ENCODE assay signal across 22 cellular contexts in the genomic region with DNA sequence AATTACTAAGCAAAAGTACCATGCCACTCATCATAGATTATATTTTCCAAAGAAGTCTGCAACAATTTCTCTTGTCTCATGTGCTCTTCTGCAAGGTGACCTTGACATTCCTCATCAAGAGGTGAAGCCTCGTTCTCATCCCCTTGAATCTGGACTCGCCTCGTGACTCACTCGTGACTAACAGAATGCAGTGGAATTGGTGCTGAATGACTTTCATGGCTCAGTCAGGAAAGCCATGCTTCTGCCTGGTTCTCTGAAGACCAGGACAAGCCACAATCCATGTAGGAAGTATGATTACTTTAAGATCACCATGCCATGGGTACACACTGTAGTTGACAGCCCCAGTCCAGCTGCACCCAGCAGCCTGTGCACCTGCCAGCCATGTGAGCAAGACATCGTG.
DNase-seq lines count a peak whose midpoint lies in the region; ATAC-seq and TF ChIP-seq lines count a peak whose summit lies in the region.
"Had no signal": no experiment of that assay in that cellular context is flagged by ENCODE, and none has a peak within 500 bp of the region (broad histone marks: within the 10 kb centered on the region; RNA-seq: fewer than 3 reads in every experiment).

No MANE protein-coding gene starts in this region.

- peaks cover 7% of the 10 kb centered on the region for H3K4me1 Mint-ChIP-seq in CD14-positive monocyte

- H3K4me1 ChIP-seq in adrenal gland (replicated peaks in 1 of 2) = peaks cover 10 to 17% of the 10 kb centered on the region in 2 donors
- H3K4me1 ChIP-seq: A549 had no signal

- ATAC-seq in HG02981 (IDR thresholded peaks at IDR 0.05; ENCODE audit: unreplicated experiment) (no peak), HG02938 (IDR thresholded peaks at IDR 0.05; ENCODE audit: unreplicated experiment) (no peak)
- ATAC-seq: A549; activated CD4-positive, alpha-beta T cell treated with anti-CD3 and anti-CD28 coated beads for 36 hours; activated T-cell treated with anti-CD3 and anti-CD28 coated beads, Interleukin-2, amount 50 U/mL, for 72 hours; naive thymus-derived CD4-positive, alpha-beta T cell had no signal

- peaks cover 0 to 2% (median 0%) of the 10 kb centered on the region in 7 donors for H3K9me3 Mint-ChIP-seq in CD14-positive monocyte
- H3K9me3 Mint-ChIP-seq: activated naive CD4-positive, alpha-beta T cell treated with anti-CD3 and anti-CD28 coated beads for 36 hours; activated T-cell treated with anti-CD3 and anti-CD28 coated beads, Interleukin-2, amount 50 U/mL, for 72 hours; naive thymus-derived CD4-positive, alpha-beta T cell had no signal

- TF ChIP-seq CTCF in HFF-Myc (IDR thresholded peaks at IDR 0.05; ENCODE audit: low read depth, low read length, missing control alignments) = no peak
- no peak for TF ChIP-seq CTCF in adrenal gland (IDR thresholded peaks at IDR 0.05)
- TF ChIP-seq CTCF in CD14-positive monocyte (IDR thresholded peaks at IDR 0.05) = no peak

- H3K36me3 Mint-ChIP-seq in CD14-positive monocyte = no peaks in the 10 kb centered on the region
- H3K36me3 Mint-ChIP-seq: naive thymus-derived CD4-positive, alpha-beta T cell had no signal

- WGBS in adrenal gland, 4 donors = 51 to 63% (median 61%) methylated on average over 5 of the region's 5 CpGs

- H3K4me3 Mint-ChIP-seq in CD14-positive monocyte = no peak overlapping the region
- H3K4me3 Mint-ChIP-seq: activated CD4-positive, alpha-beta T cell treated with anti-CD3 and anti-CD28 coated beads for 36 hours; activated naive CD4-positive, alpha-beta T cell treated with anti-CD3 and anti-CD28 coated beads for 36 hours; activated T-cell treated with anti-CD3 and anti-CD28 coated beads, Interleukin-2, amount 50 U/mL, for 72 hours; HFFc6; naive thymus-derived CD4-positive, alpha-beta T cell had no signal

- H3K27me3 ChIP-seq in adrenal gland = no peaks in the 10 kb centered on the region
- H3K27me3 ChIP-seq: BLaER1 treated with 17β-estradiol and CSF1 and Interleukin-3, amounts not matched to agents 10 nM and 100 nM had no signal

- DNase-seq in A172 (ENCODE audit: low spot score) (peak; percentile 68), HFF-Myc (ENCODE audit: extremely low read depth, low read depth) (peak; percentile 26), adrenal gland (peak; percentile 50 to 86 (median 83)), islet precursor cell (peak; percentile 66), CD14-positive monocyte (ENCODE audit: low spot score) (no peak)
- no peak for DNase-seq in activated T-cell treated with anti-CD3 and anti-CD28 coated beads, Interleukin-2, amount 50 U/mL, for 1 hour
- DNase-seq: activated CD4-positive, alpha-beta T cell treated with anti-CD3 and anti-CD28 coated beads for 36 hours; activated naive CD4-positive, alpha-beta T cell treated with anti-CD3 and anti-CD28 coated beads for 36 hours; activated T-cell treated with anti-CD3 and anti-CD28 coated beads, Interleukin-2, amount 50 U/mL, for 72 hours; caudate nucleus; dermis blood vessel endothelial cell; HFFc6; naive thymus-derived CD4-positive, alpha-beta T cell; NCI-H1436; NCI-H2107; NCI-H510A; nucleus accumbens; small intestine had no signal

- H3K27me3 Mint-ChIP-seq in CD14-positive monocyte (ENCODE audit: low read depth in 3 of 3) = peaks cover 10 to 13% (median 13%) of the 10 kb centered on the region in 3 donors

- no peaks in the 10 kb centered on the region for H3K9me3 ChIP-seq in adrenal gland (replicated peaks in 1 of 3)
- H3K9me3 ChIP-seq: A549; BLaER1 treated with 17β-estradiol and CSF1 and Interleukin-3, amounts not matched to agents 10 nM and 100 nM had no signal

- no peak overlapping the region for H3K27ac Mint-ChIP-seq in CD14-positive monocyte
- H3K27ac Mint-ChIP-seq: activated CD4-positive, alpha-beta T cell treated with anti-CD3 and anti-CD28 coated beads for 36 hours; activated naive CD4-positive, alpha-beta T cell treated with anti-CD3 and anti-CD28 coated beads for 36 hours; activated T-cell treated with anti-CD3 and anti-CD28 coated beads, Interleukin-2, amount 50 U/mL, for 72 hours; HFFc6; naive thymus-derived CD4-positive, alpha-beta T cell had no signal

- no peak overlapping the region for H3K4me3 ChIP-seq in HFF-Myc (replicated peaks; ENCODE audit: low read depth, low read length)
- no peak overlapping the region for H3K4me3 ChIP-seq in adrenal gland
- H3K4me3 ChIP-seq: A549; BLaER1 treated with 17β-estradiol and CSF1 and Interleukin-3, amounts not matched to agents 10 nM and 100 nM had no signal

- no peaks in the 10 kb centered on the region for H3K36me3 ChIP-seq in adrenal gland (replicated peaks in 1 of 2)
- H3K36me3 ChIP-seq: BLaER1 treated with 17β-estradiol and CSF1 and Interleukin-3, amounts not matched to agents 10 nM and 100 nM had no signal

- TF ChIP-seq POLR2A in adrenal gland (IDR thresholded peaks at IDR 0.05) = no peak

- intact Hi-C loops in adrenal gland (cut with DNase I) (no loop called here), CD14-positive monocyte (cut with micrococcal nuclease) (no loop called here)

- peak overlapping the region in 3 of 5 donors; percentile 70 to 77 (median 72) for H3K27ac ChIP-seq in adrenal gland
- H3K27ac ChIP-seq: A549; BLaER1 treated with 17β-estradiol and CSF1 and Interleukin-3, amounts not matched to agents 10 nM and 100 nM had no signal

Comparison
In these comparisons a context has a peak if more than half of its experiments do, and no peak if none do; other contexts are left out.
1. DNase-seq: peak in A172 (single experiment), HFF-Myc (single experiment), adrenal gland (7 of 7) and islet precursor cell (single experiment); none in activated T-cell treated with anti-CD3 and anti-CD28 coated beads, Interleukin-2, amount 50 U/mL, for 1 hour (single experiment) and CD14-positive monocyte (single experiment).